In genomic region chr17:5042152-5043022, GRCh38 we compare ENCODE assay signal across 14 cellular contexts. TPM values are rescaled to one million over a fixed set of nuclear protein-coding genes. Genes with fewer than 3 reads are reported as not detected.
A peak's percentile ranks its signal among the peaks of the same experiment; 100 is the strongest.
DNase-seq lines count a peak whose midpoint lies in the region; ATAC-seq and TF ChIP-seq lines count a peak whose summit lies in the region.
"Had no signal": no experiment of that assay in that cellular context is flagged by ENCODE, and none has a peak within 500 bp of the region (broad histone marks: within the 10 kb centered on the region; RNA-seq: fewer than 3 reads in every experiment).

No MANE protein-coding gene starts in this region.

- H3K4me1 Mint-ChIP-seq in MCF 10A (ENCODE audit: insufficient read depth, unreplicated experiment) = no peaks in the 10 kb centered on the region
- H3K4me1 Mint-ChIP-seq in activated CD4-positive, alpha-beta memory T cell treated with anti-CD3 and anti-CD28 coated beads for 36 hours (ENCODE audit: low read depth) = peaks cover 43% of the 10 kb centered on the region
- H3K4me1 Mint-ChIP-seq: nephron progenitor cell had no signal

- no peak overlapping the region for H3K27ac Mint-ChIP-seq in MCF 10A (ENCODE audit: low read depth, unreplicated experiment)
- H3K27ac Mint-ChIP-seq in activated CD4-positive, alpha-beta memory T cell treated with anti-CD3 and anti-CD28 coated beads for 36 hours = peak overlapping the region; percentile 78
- H3K27ac Mint-ChIP-seq: nephron progenitor cell had no signal

- TF ChIP-seq CTCF in MCF 10A (IDR thresholded peaks at IDR 0.05; ENCODE audit: unreplicated experiment) (no peak), breast epithelium (IDR thresholded peaks at IDR 0.05) (no peak), colonic mucosa (IDR thresholded peaks at IDR 0.05) (no peak)

- peak overlapping the region; percentile 4 to 66 for H3K9ac ChIP-seq in colonic mucosa (ENCODE audit: low read depth in 2 of 2, low read length in 2 of 2)

- CTCF ChIA-PET in MCF 10A (lab: Yijun Ruan, JAX) = interaction anchor here (0.5 kb wide), 1 partner anchor 802 kb away, joined by 3 read pairs; no protein-coding TSS in a partner anchor
- CTCF ChIA-PET in activated CD4-positive, alpha-beta memory T cell treated with anti-CD3 and anti-CD28 coated beads for 36 hours (lab: Charles Lee) = interaction anchor here (0.9 kb wide), 1 partner anchor 12 kb away, joined by 5 read pairs; no protein-coding TSS in a partner anchor
- CTCF ChIA-PET in HEK293T (lab: Yijun Ruan, JAX) = no interaction called here

- H3K27ac ChIP-seq in breast epithelium (no peak overlapping the region), colonic mucosa (peak overlapping the region; percentile 38), thymus (ENCODE audit: low read depth) (peak overlapping the region; percentile 58)

- ATAC-seq in HG03045 (IDR thresholded peaks at IDR 0.05; ENCODE audit: unreplicated experiment) = no peak
- ATAC-seq: left cardiac atrium had no signal

- BruUV-seq in MCF 10A (replicated peaks; lab: Mats Ljungman, UMichigan) = no TSS peak

- H3K4me3 ChIP-seq in breast epithelium (no peak overlapping the region), colonic mucosa (peak overlapping the region; percentile 3), thymus (ENCODE audit: low read length) (no peak overlapping the region)

- no peaks in the 10 kb centered on the region for H3K9me3 Mint-ChIP-seq in MCF 10A (ENCODE audit: unreplicated experiment)
- no peaks in the 10 kb centered on the region for H3K9me3 Mint-ChIP-seq in activated CD4-positive, alpha-beta memory T cell treated with anti-CD3 and anti-CD28 coated beads for 36 hours

- peak; percentile 41 for DNase-seq in MCF 10A (ENCODE audit: unreplicated experiment)
- DNase-seq in breast epithelium (ENCODE audit: low spot score in 2 of 2) = no peak
- peak; percentile 65 for DNase-seq in activated CD4-positive, alpha-beta memory T cell treated with anti-CD3 and anti-CD28 coated beads for 36 hours
- peak; percentile 59 for DNase-seq in colonic mucosa
- no peak for DNase-seq in NCI-H446 treated with DMSO at 0.1 percent for 48 hours (lab: John Stamatoyannopoulos, UW)
- no peak for DNase-seq in HEK293T (ENCODE audit: extremely low spot score)
- DNase-seq: activated CD4-positive, CD25-positive, alpha-beta regulatory T cell; aorta; left cardiac atrium; NCI-H526; nephron progenitor cell had no signal

- no peak overlapping the region for H3K4me3 Mint-ChIP-seq in MCF 10A (ENCODE audit: unreplicated experiment)
- peak overlapping the region; percentile 67 for H3K4me3 Mint-ChIP-seq in activated CD4-positive, alpha-beta memory T cell treated with anti-CD3 and anti-CD28 coated beads for 36 hours
- H3K4me3 Mint-ChIP-seq: nephron progenitor cell had no signal

- intact Hi-C loops in MCF 10A (cut with micrococcal nuclease) = no loop called here
- intact Hi-C loops in breast epithelium (cut with DNase I; ENCODE audit: low total_unique reads) = no loop called here
- intact Hi-C loops in activated CD4-positive, alpha-beta memory T cell treated with anti-CD3 and anti-CD28 coated beads for 36 hours (cut with micrococcal nuclease) = no loop called here
- intact Hi-C loops in colonic mucosa (cut with DNase I) = no loop called here

- H3K36me3 Mint-ChIP-seq in MCF 10A (ENCODE audit: insufficient read depth, unreplicated experiment) = no peaks in the 10 kb centered on the region
- peaks cover 2% of the 10 kb centered on the region for H3K36me3 Mint-ChIP-seq in activated CD4-positive, alpha-beta memory T cell treated with anti-CD3 and anti-CD28 coated beads for 36 hours

- 82% methylated on average over 15 of the region's 15 CpGs for WGBS in thymus

- no peaks in the 10 kb centered on the region for H3K36me3 ChIP-seq in breast epithelium
- no peaks in the 10 kb centered on the region for H3K36me3 ChIP-seq in colonic mucosa
- no peaks in the 10 kb centered on the region for H3K36me3 ChIP-seq in thymus (ENCODE audit: control insufficient read depth, insufficient read depth)

- POLR2A ChIA-PET in MCF 10A (lab: Yijun Ruan, JAX) (no interaction called here), HEK293T (lab: Yijun Ruan, JAX) (no interaction called here)
- POLR2A ChIA-PET in activated CD4-positive, alpha-beta memory T cell treated with anti-CD3 and anti-CD28 coated beads for 36 hours (lab: Charles Lee) = interaction anchor here (1.0 kb wide), 1 partner anchor 12 kb away, joined by 3 read pairs; no protein-coding TSS in a partner anchor

- H3K9me3 ChIP-seq in breast epithelium (no peaks in the 10 kb centered on the region), colonic mucosa (no peaks in the 10 kb centered on the region), thymus (ENCODE audit: control insufficient read depth) (no peaks in the 10 kb centered on the region)

- no peaks in the 10 kb centered on the region for H3K27me3 Mint-ChIP-seq in MCF 10A (ENCODE audit: insufficient read depth, unreplicated experiment)
- no peaks in the 10 kb centered on the region for H3K27me3 Mint-ChIP-seq in activated CD4-positive, alpha-beta memory T cell treated with anti-CD3 and anti-CD28 coated beads for 36 hours

- no peaks in the 10 kb centered on the region for H3K27me3 ChIP-seq in breast epithelium
- no peaks in the 10 kb centered on the region for H3K27me3 ChIP-seq in colonic mucosa
- H3K27me3 ChIP-seq in thymus (ENCODE audit: control insufficient read depth, insufficient read depth) = no peaks in the 10 kb centered on the region

- H3K4me1 ChIP-seq in breast epithelium = no peaks in the 10 kb centered on the region
- peaks cover 4% of the 10 kb centered on the region for H3K4me1 ChIP-seq in colonic mucosa
- H3K4me1 ChIP-seq in thymus (ENCODE audit: control insufficient read depth, insufficient read depth, low read length) = no peaks in the 10 kb centered on the region

- TF ChIP-seq POLR2A in breast epithelium (IDR thresholded peaks at IDR 0.05) = no peak

TF ChIP-seq in HEK293T, 16 proteins besides CTCF, POLR2A, EP300 and RAD21:
- TF ChIP-seq ELF4 (IDR thresholded peaks at IDR 0.05) (no peak), PKNOX1 (IDR thresholded peaks at IDR 0.05) (no peak), TARDBP (IDR thresholded peaks at IDR 0.05) (no peak), ARNT (IDR thresholded peaks at IDR 0.05) (no peak), CTBP1 (IDR thresholded peaks at IDR 0.05; ENCODE audit: borderline replicate concordance) (no peak), LEF1 (IDR thresholded peaks at IDR 0.05; ENCODE audit: borderline replicate concordance) (no peak), SP1 (IDR thresholded peaks at IDR 0.05) (no peak), NFRKB (IDR thresholded peaks at IDR 0.05) (no peak), HDGF (IDR thresholded peaks at IDR 0.05; ENCODE audit: borderline replicate concordance) (no peak), FOXM1 (IDR thresholded peaks at IDR 0.05; ENCODE audit: borderline replicate concordance) (no peak), L3MBTL2 (conservative IDR thresholded peaks at IDR 0.05) (no peak), FOXA1 (IDR thresholded peaks at IDR 0.05) (no peak), SUZ12 (IDR thresholded peaks at IDR 0.05) (no peak), ZNF384 (IDR thresholded peaks at IDR 0.05) (no peak), FOXK2 (IDR thresholded peaks at IDR 0.05) (no peak), BHLHE40 (IDR thresholded peaks at IDR 0.05; ENCODE audit: borderline replicate concordance) (no peak)
TF ChIP-seq in HEK293T: peak in this region for 0.

RNA-seq across cellular contexts. Expression of gene SLC52A1, which starts 7.2 kb away (rescaled TPM):
- total RNA-seq in MCF 10A (2022) (not detected in 2 replicates), breast epithelium (under 1 TPM; 0.29 to 0.98 (median 0.32) TPM), colonic mucosa (1 to 10 TPM; 1.7 to 2.6 TPM)
- under 1 TPM; 0.31 to 0.36 TPM for total RNA-seq in activated CD4-positive, alpha-beta memory T cell treated with anti-CD3 and anti-CD28 coated beads for 36 hours
- polyA plus RNA-seq in thymus = 0.96 TPM
- total RNA-seq: aorta, glomerular endothelial cell had no signal

RNA-seq across cellular contexts. Expression of gene ZFP3, which starts 35.9 kb away (rescaled TPM):
- total RNA-seq in MCF 10A (2022) = not detected in 2 replicates
- total RNA-seq in breast epithelium = 1 to 10 TPM; 3.7 to 8.8 (median 4.9) TPM
- total RNA-seq in activated CD4-positive, alpha-beta memory T cell treated with anti-CD3 and anti-CD28 coated beads for 36 hours = 1 to 10 TPM; 1.8 to 1.9 TPM
- total RNA-seq in colonic mucosa = 1 to 10 TPM; 6.2 to 6.3 TPM
- 4.6 TPM for polyA plus RNA-seq in thymus

RNA-seq across cellular contexts. Expression of gene KIF1C, which starts 44.6 kb away (rescaled TPM):
- total RNA-seq in MCF 10A (2022) (84.8 and 100 TPM in 2 replicates), breast epithelium (10 to 100 TPM; 37.5 to 88.5 (median 50.5) TPM), colonic mucosa (100 to 1,000 TPM; 195 to 291 TPM)
- 10 to 100 TPM; 43.9 to 48.8 TPM for total RNA-seq in activated CD4-positive, alpha-beta memory T cell treated with anti-CD3 and anti-CD28 coated beads for 36 hours
- 15.4 TPM for polyA plus RNA-seq in thymus

RNA-seq across cellular contexts. Expression of gene INCA1, which starts 45.1 kb away (rescaled TPM):
- total RNA-seq in MCF 10A (2022) (0.44 and 0.49 TPM in 2 replicates), breast epithelium (1 to 10 TPM in 2 of 3 donors, under 1 TPM in 1; 0.66 to 2.9 (median 1.9) TPM), colonic mucosa (1 to 10 TPM; 1.6 to 4.2 TPM)
- under 1 TPM in 1 of 2 experiments, not detected in 1; 0.40 TPM for total RNA-seq in activated CD4-positive, alpha-beta memory T cell treated with anti-CD3 and anti-CD28 coated beads for 36 hours
- 1.5 TPM for polyA plus RNA-seq in thymus

RNA-seq across cellular contexts. Expression of gene CAMTA2, which starts 54.9 kb away (rescaled TPM):
- total RNA-seq in MCF 10A (2022) (126 and 154 TPM in 2 replicates), breast epithelium (10 to 100 TPM; 11.0 to 17.7 (median 13.5) TPM), colonic mucosa (10 to 100 TPM; 39.8 to 52.6 TPM)
- total RNA-seq in activated CD4-positive, alpha-beta memory T cell treated with anti-CD3 and anti-CD28 coated beads for 36 hours = 100 to 1,000 TPM; 101 to 109 TPM
- 51.5 TPM for polyA plus RNA-seq in thymus

Comparison
In these comparisons a context has a peak if more than half of its experiments do, and no peak if none do; other contexts are left out.
1. DNase-seq: peak in MCF 10A (single experiment), activated CD4-positive, alpha-beta memory T cell treated with anti-CD3 and anti-CD28 coated beads for 36 hours (single experiment) and colonic mucosa (single experiment); none in breast epithelium (0 of 2), NCI-H446 treated with DMSO at 0.1 percent for 48 hours (single experiment) and HEK293T (single experiment).
2. H3K27ac ChIP-seq: peak in colonic mucosa (single experiment) and thymus (single experiment); none in breast epithelium (0 of 2).